Comparison of ENCODE assay signal across 8 cellular contexts in genomic region chr4:37686373-37687174, GRCh38. TPM values are rescaled to one million over a fixed set of nuclear protein-coding genes. Genes with fewer than 3 reads are reported as not detected.
A peak's percentile ranks its signal among the peaks of the same experiment; 100 is the strongest.
DNase-seq lines count a peak whose midpoint lies in the region; ATAC-seq and TF ChIP-seq lines count a peak whose summit lies in the region.

TSS of gene RELL1 (minus strand) at chr4:37686376. CDS start at chr4:37686287, 89 bp downstream.

- H3K27me3 Mint-ChIP-seq in activated CD4-positive, alpha-beta memory T cell treated with anti-CD3 and anti-CD28 coated beads for 36 hours, result no peaks in the 10 kb centered on the region

- ATAC-seq in GM19452 (IDR thresholded peaks at IDR 0.05; ENCODE audit: unreplicated experiment) (peak; percentile 79), HG03575 (IDR thresholded peaks at IDR 0.05; ENCODE audit: extremely low read depth, insufficient number of reproducible peaks, low FRiP score, unreplicated experiment) (peak; percentile 65), left lung (peak; percentile 93)

- H3K4me1 ChIP-seq in left lung, result peaks cover 14 to 48% of the 10 kb centered on the region in 2 donors

- H3K27me3 ChIP-seq in left lung, result no peaks in the 10 kb centered on the region

- CTCF ChIA-PET in activated CD4-positive, alpha-beta memory T cell treated with anti-CD3 and anti-CD28 coated beads for 36 hours (lab: Charles Lee), result no interaction called here

- H3K27ac Mint-ChIP-seq in activated CD4-positive, alpha-beta memory T cell treated with anti-CD3 and anti-CD28 coated beads for 36 hours, result peak within 1 kb of the TSS; percentile 91

- TF ChIP-seq CTCF in left lung (IDR thresholded peaks at IDR 0.05), result peak in 1 of 2 donors; percentile 5

- H3K4me1 Mint-ChIP-seq in activated CD4-positive, alpha-beta memory T cell treated with anti-CD3 and anti-CD28 coated beads for 36 hours (ENCODE audit: low read depth), result peaks cover 34% of the 10 kb centered on the region

- peak within 1 kb of the TSS; percentile 71 to 91 for H3K4me3 ChIP-seq in left lung

- intact Hi-C loops in activated CD4-positive, alpha-beta memory T cell treated with anti-CD3 and anti-CD28 coated beads for 36 hours (cut with micrococcal nuclease), result loop anchor here (1.0 to 10.0 kb wide), 7 partner anchors 30 to 1364 kb away; partner anchors contain the start of genes PGM2 and TBC1D1
- intact Hi-C loops in left lung (cut with DNase I), result no loop called here

- no peaks in the 10 kb centered on the region for H3K36me3 ChIP-seq in left lung

- H3K4me3 Mint-ChIP-seq in activated CD4-positive, alpha-beta memory T cell treated with anti-CD3 and anti-CD28 coated beads for 36 hours, result peak within 1 kb of the TSS; percentile 86

- peak within 1 kb of the TSS; percentile 97 for H3K27ac ChIP-seq in left lung

- H3K9me3 ChIP-seq in left lung, result no peaks in the 10 kb centered on the region

- no peaks in the 10 kb centered on the region for H3K9me3 Mint-ChIP-seq in activated CD4-positive, alpha-beta memory T cell treated with anti-CD3 and anti-CD28 coated beads for 36 hours

- peaks cover 10% of the 10 kb centered on the region for H3K36me3 Mint-ChIP-seq in activated CD4-positive, alpha-beta memory T cell treated with anti-CD3 and anti-CD28 coated beads for 36 hours

- DNase-seq in C1 segment of cervical spinal cord (lab: John Stamatoyannopoulos, UW) (peak; percentile 92 to 100 (median 100)), NCI-H82 (lab: John Stamatoyannopoulos, UW) (peak; percentile 98), dermis blood vessel endothelial cell (peak; percentile 100), left lung (peak; percentile 100)
- DNase-seq in activated CD4-positive, alpha-beta memory T cell treated with anti-CD3 and anti-CD28 coated beads for 36 hours, result peak; percentile 100
- peak; percentile 97 for DNase-seq in stimulated activated CD4-positive, alpha-beta T cell treated with anti-CD3 and anti-CD28 coated beads, Interleukin-2, amount 100 ng/mL, for 4 hours (ENCODE audit: low read depth)

- POLR2A ChIA-PET in activated CD4-positive, alpha-beta memory T cell treated with anti-CD3 and anti-CD28 coated beads for 36 hours (lab: Charles Lee), result interaction anchor here (0.6 to 1.4 kb wide), 4 partner anchors 30 to 1442 kb away, joined by 4 to 6 read pairs (median 5); partner anchors contain the start of genes ARAP2 and PGM2

RNA-seq across cellular contexts. Expression of gene RELL1, which starts in this region (rescaled TPM):
- total RNA-seq in activated CD4-positive, alpha-beta memory T cell treated with anti-CD3 and anti-CD28 coated beads for 36 hours, result 10 to 100 TPM; 15.0 to 16.0 TPM
- total RNA-seq in dermis blood vessel endothelial cell, result 187 and 289 TPM in 2 replicates
- 10 to 100 TPM; 31.0 to 35.6 TPM for total RNA-seq in left lung

Comparison
In these comparisons a context has a peak if more than half of its experiments do, and no peak if none do; other contexts are left out.
1. Peak in every context shown above with its lines: DNase-seq, ATAC-seq, H3K4me3 ChIP-seq and H3K27ac ChIP-seq.